ENCODE assay signal across 10 cellular contexts in the genomic region with DNA sequence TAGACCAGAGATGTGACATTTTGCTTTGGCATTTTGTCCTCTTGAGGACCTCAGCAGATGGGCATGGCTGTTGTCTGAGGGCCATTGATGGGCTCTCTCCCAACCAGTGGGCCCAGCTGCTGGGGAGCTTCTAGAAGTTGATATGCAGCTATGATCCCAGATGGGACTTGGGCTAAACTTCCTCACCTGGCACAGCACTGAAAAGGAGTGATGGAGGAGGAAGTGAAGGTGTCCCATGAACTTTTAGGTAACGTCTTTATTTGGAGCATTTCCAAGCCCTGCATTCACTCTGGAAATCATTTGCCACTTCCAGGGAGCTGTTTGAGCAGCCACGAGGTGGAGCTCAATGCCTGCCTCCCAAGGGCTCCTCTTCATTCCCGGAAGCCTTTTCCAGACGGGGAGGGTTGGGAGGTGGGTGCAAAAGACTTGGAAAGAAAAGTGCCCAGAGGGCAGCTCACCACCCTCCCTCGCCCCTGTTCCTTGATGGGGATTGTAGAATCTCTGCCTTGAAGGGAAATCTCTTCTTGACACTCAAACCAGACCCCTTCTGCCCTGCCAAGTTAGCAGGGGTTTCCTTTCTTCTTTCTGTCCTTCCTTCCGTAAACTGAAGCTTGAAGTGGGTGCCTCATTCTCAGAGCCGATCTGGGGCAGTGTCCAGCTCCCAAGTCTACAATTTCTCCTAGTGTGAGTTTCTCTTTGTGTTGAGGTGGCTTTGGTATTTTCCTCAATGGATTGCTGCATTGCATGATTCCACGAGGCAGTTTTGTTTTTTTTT. TPM values are rescaled to one million over a fixed set of nuclear protein-coding genes. Genes with fewer than 3 reads are reported as not detected.
DNase-seq lines count a peak whose midpoint lies in the region; ATAC-seq and TF ChIP-seq lines count a peak whose summit lies in the region.
"Had no signal": no experiment of that assay in that cellular context is flagged by ENCODE, and none has a peak within 500 bp of the region (broad histone marks: within the 10 kb centered on the region; RNA-seq: fewer than 3 reads in every experiment).

No MANE protein-coding gene starts in this region.

- no peak for ATAC-seq in HG03457 (IDR thresholded peaks at IDR 0.05; ENCODE audit: unreplicated experiment)
- ATAC-seq in HG02763 (IDR thresholded peaks at IDR 0.05; ENCODE audit: unreplicated experiment) = no peak
- ATAC-seq: CD8-positive, alpha-beta T cell had no signal

- no peak overlapping the region for H3K4me3 ChIP-seq in fibroblast of pulmonary artery (replicated peaks; ENCODE audit: low read depth, low read length)

- H3K27me3 Mint-ChIP-seq in type B pancreatic cell = peaks cover 70% of the 10 kb centered on the region

- peaks cover 5% of the 10 kb centered on the region for H3K4me1 Mint-ChIP-seq in type B pancreatic cell (ENCODE audit: unreplicated experiment)
- H3K4me1 Mint-ChIP-seq: immature natural killer cell had no signal

- no peak overlapping the region for H3K4me3 Mint-ChIP-seq in type B pancreatic cell
- H3K4me3 Mint-ChIP-seq: CD8-positive, alpha-beta T cell; immature natural killer cell had no signal

- peak; percentile 52 to 61 for DNase-seq in NCI-H524 (lab: John Stamatoyannopoulos, UW)
- no peak for DNase-seq in NCI-H524 treated with DMSO at 0.1 percent for 48 hours (lab: John Stamatoyannopoulos, UW)
- peak; percentile 13 for DNase-seq in NCI-H748 treated with DMSO at 0.1 percent for 48 hours (lab: John Stamatoyannopoulos, UW)
- DNase-seq in fibroblast of pulmonary artery (ENCODE audit: low read depth) = peak; percentile 14
- DNase-seq in type B pancreatic cell (ENCODE audit: extremely low spot score, unreplicated experiment) = no peak
- no peak for DNase-seq in NOMO-1 treated with dmso at 0.1 percent for 144 hours (lab: John Stamatoyannopoulos, UW; ENCODE audit: unreplicated experiment)
- DNase-seq: CD8-positive, alpha-beta T cell; immature natural killer cell had no signal

- peak; percentile 29 for TF ChIP-seq CTCF in fibroblast of pulmonary artery (IDR thresholded peaks at IDR 0.05; ENCODE audit: low read length, missing control alignments)
- peak; percentile 56 for TF ChIP-seq CTCF in type B pancreatic cell (conservative IDR thresholded peaks at IDR 0.05)

- no peak overlapping the region for H3K27ac Mint-ChIP-seq in type B pancreatic cell
- H3K27ac Mint-ChIP-seq: CD8-positive, alpha-beta T cell; immature natural killer cell had no signal

- no peaks in the 10 kb centered on the region for H3K36me3 Mint-ChIP-seq in type B pancreatic cell
- H3K36me3 Mint-ChIP-seq: CD8-positive, alpha-beta T cell; immature natural killer cell had no signal

- no peaks in the 10 kb centered on the region for H3K9me3 Mint-ChIP-seq in type B pancreatic cell
- H3K9me3 Mint-ChIP-seq: CD8-positive, alpha-beta T cell had no signal

RNA-seq across cellular contexts. Expression of a gene that starts 18.1 kb away (rescaled TPM):
- 3.7 TPM in 1 of 2 replicates, not detected in the other for total RNA-seq in type B pancreatic cell (ENCODE audit: low replicate concordance)
- total RNA-seq: CD8-positive, alpha-beta T cell had no signal

RNA-seq across cellular contexts. Expression of a gene that starts 24.9 kb away (rescaled TPM):
- 70.3 and 125 TPM in 2 replicates for total RNA-seq in type B pancreatic cell (ENCODE audit: low replicate concordance)
- total RNA-seq: CD8-positive, alpha-beta T cell had no signal

Comparison
In these comparisons a context has a peak if more than half of its experiments do, and no peak if none do; other contexts are left out.
1. DNase-seq: peak in NCI-H524 (2 of 2), NCI-H748 treated with DMSO at 0.1 percent for 48 hours (single experiment) and fibroblast of pulmonary artery (single experiment); none in NCI-H524 treated with DMSO at 0.1 percent for 48 hours (single experiment), type B pancreatic cell (single experiment) and NOMO-1 treated with dmso at 0.1 percent for 144 hours (single experiment).